ENCODE assay signal across 25 cellular contexts in the genomic region with DNA sequence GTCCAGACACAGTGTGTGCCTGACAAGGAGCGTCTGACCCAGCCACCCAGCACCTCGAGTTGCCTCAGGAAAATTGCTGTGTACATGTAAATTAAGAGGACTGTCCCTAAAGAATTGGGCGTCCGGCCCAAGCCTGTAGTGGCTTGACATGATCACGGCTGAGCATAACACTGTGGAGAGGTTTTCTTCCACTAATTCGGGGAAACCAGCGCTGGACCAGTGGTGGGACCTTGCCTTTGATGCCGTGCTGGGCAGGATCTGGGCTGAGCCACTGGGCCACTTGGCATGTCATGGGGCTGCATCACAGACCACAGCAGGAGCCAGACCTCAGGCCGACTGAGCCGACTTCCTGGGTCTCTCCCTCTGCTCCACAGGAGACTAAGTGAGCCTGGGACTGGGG.
A peak's percentile ranks its signal among the peaks of the same experiment; 100 is the strongest.
DNase-seq lines count a peak whose midpoint lies in the region; ATAC-seq and TF ChIP-seq lines count a peak whose summit lies in the region.
"Had no signal": no experiment of that assay in that cellular context is flagged by ENCODE, and none has a peak within 500 bp of the region (broad histone marks: within the 10 kb centered on the region; RNA-seq: fewer than 3 reads in every experiment).

No MANE protein-coding gene starts in this region.

- H3K9me3 ChIP-seq in Peyer's patch (no peaks in the 10 kb centered on the region), endodermal cell (ENCODE audit: control insufficient read depth, low read length) (no peaks in the 10 kb centered on the region), esophagus muscularis mucosa (peaks cover 0 to 6% (median 0%) of the 10 kb centered on the region in 4 donors)
- H3K9me3 ChIP-seq: A549; BE2C; BLaER1 treated with 17β-estradiol and CSF1 and Interleukin-3, amounts not matched to agents 10 nM and 100 nM; HAP-1 had no signal

- H3K4me3 ChIP-seq in Peyer's patch (no peak overlapping the region), endodermal cell (ENCODE audit: low read length) (no peak overlapping the region), esophagus muscularis mucosa (no peak overlapping the region)
- H3K4me3 ChIP-seq: A549; BLaER1 treated with 17β-estradiol and CSF1 and Interleukin-3, amounts not matched to agents 10 nM and 100 nM; GM12878; GM23338; HAP-1 had no signal

- H3K4me3 Mint-ChIP-seq in endodermal cell (no peak overlapping the region), type B pancreatic cell (no peak overlapping the region)
- H3K4me3 Mint-ChIP-seq in activated CD4-positive, alpha-beta memory T cell treated with anti-CD3 and anti-CD28 coated beads for 36 hours = no peak overlapping the region
- H3K4me3 Mint-ChIP-seq: CD14-positive monocyte; CD4-positive, alpha-beta T cell; CD8-positive, alpha-beta memory T cell; GM23338; HFFc6 had no signal

- peak; percentile 41 for DNase-seq in activated effector memory CD4-positive, alpha-beta T cell treated with anti-CD3 and anti-CD28 coated beads, Interleukin-2, amount 50 U/mL, for 16 hours
- no peak for DNase-seq in activated effector memory CD4-positive, alpha-beta T cell treated with Interleukin-2 at 50 U/mL for 16 hours
- peak in 2 of 3 donors; percentile 13 to 35 for DNase-seq in Peyer's patch
- peak; percentile 24 for DNase-seq in endodermal cell
- peak; percentile 45 for DNase-seq in type B pancreatic cell (ENCODE audit: extremely low spot score, unreplicated experiment)
- DNase-seq in esophagus muscularis mucosa (ENCODE audit: extremely low spot score) = no peak
- DNase-seq in activated CD4-positive, alpha-beta memory T cell treated with anti-CD3 and anti-CD28 coated beads for 36 hours = no peak
- DNase-seq: 8988T; ACHN; AML-193; BE2C; CD4-positive, alpha-beta T cell; CD8-positive, alpha-beta memory T cell; DMS 273 treated with DMSO at 0.1 percent for 48 hours; DMS79; EL; GDM1; HFFc6 had no signal

- H3K4me1 Mint-ChIP-seq in endodermal cell = no peaks in the 10 kb centered on the region
- peaks cover 7% of the 10 kb centered on the region for H3K4me1 Mint-ChIP-seq in type B pancreatic cell (ENCODE audit: unreplicated experiment)
- no peaks in the 10 kb centered on the region for H3K4me1 Mint-ChIP-seq in activated CD4-positive, alpha-beta memory T cell treated with anti-CD3 and anti-CD28 coated beads for 36 hours (ENCODE audit: low read depth)
- H3K4me1 Mint-ChIP-seq: CD14-positive monocyte; CD8-positive, alpha-beta memory T cell; GM23338 had no signal

- TF ChIP-seq POLR2A in Peyer's patch (IDR thresholded peaks at IDR 0.05) (no peak), esophagus muscularis mucosa (IDR thresholded peaks at IDR 0.05; ENCODE audit: low read depth) (no peak)

- 77 to 84% methylated on average over 9 to 10 of the region's 10 CpGs for WGBS in endodermal cell (ENCODE audit: insufficient coverage in 1 of 2, insufficient read length in 1 of 2), 2 experiments
- WGBS in esophagus muscularis mucosa = 93% methylated on average over 2 of the region's 10 CpGs

- H3K9me3 Mint-ChIP-seq in endodermal cell = peaks cover 13% of the 10 kb centered on the region
- no peaks in the 10 kb centered on the region for H3K9me3 Mint-ChIP-seq in type B pancreatic cell
- no peaks in the 10 kb centered on the region for H3K9me3 Mint-ChIP-seq in activated CD4-positive, alpha-beta memory T cell treated with anti-CD3 and anti-CD28 coated beads for 36 hours
- H3K9me3 Mint-ChIP-seq: CD4-positive, alpha-beta T cell had no signal

- no peaks in the 10 kb centered on the region for H3K27me3 ChIP-seq in Peyer's patch
- H3K27me3 ChIP-seq in endodermal cell (ENCODE audit: control insufficient read depth, insufficient read depth, low read length, poor library complexity, severe bottlenecking) = no peaks in the 10 kb centered on the region
- H3K27me3 ChIP-seq in esophagus muscularis mucosa = peaks cover 0 to 6% (median 0%) of the 10 kb centered on the region in 4 donors
- H3K27me3 ChIP-seq: BE2C; BLaER1 treated with 17β-estradiol and CSF1 and Interleukin-3, amounts not matched to agents 10 nM and 100 nM had no signal

- H3K36me3 Mint-ChIP-seq in endodermal cell (ENCODE audit: low read depth) = no peaks in the 10 kb centered on the region
- no peaks in the 10 kb centered on the region for H3K36me3 Mint-ChIP-seq in type B pancreatic cell
- no peaks in the 10 kb centered on the region for H3K36me3 Mint-ChIP-seq in activated CD4-positive, alpha-beta memory T cell treated with anti-CD3 and anti-CD28 coated beads for 36 hours
- H3K36me3 Mint-ChIP-seq: CD14-positive monocyte; CD8-positive, alpha-beta memory T cell had no signal

- H3K9ac ChIP-seq in endodermal cell (ENCODE audit: extremely low read depth, low read length, poor library complexity, severe bottlenecking) = no peak overlapping the region
- H3K9ac ChIP-seq: BLaER1 treated with 17β-estradiol and CSF1 and Interleukin-3, amounts not matched to agents 10 nM and 100 nM had no signal

- POLR2A ChIA-PET in activated CD4-positive, alpha-beta memory T cell treated with anti-CD3 and anti-CD28 coated beads for 36 hours (lab: Charles Lee) = no interaction called here

- no peak for TF ChIP-seq CTCF in Peyer's patch (IDR thresholded peaks at IDR 0.05)
- no peak for TF ChIP-seq CTCF in endodermal cell (conservative IDR thresholded peaks at IDR 0.05)
- TF ChIP-seq CTCF in type B pancreatic cell (conservative IDR thresholded peaks at IDR 0.05) = no peak
- TF ChIP-seq CTCF in esophagus muscularis mucosa (IDR thresholded peaks at IDR 0.05) = no peak

- H3K36me3 ChIP-seq in Peyer's patch (no peaks in the 10 kb centered on the region), endodermal cell (ENCODE audit: control insufficient read depth, insufficient read depth, low read length) (no peaks in the 10 kb centered on the region), esophagus muscularis mucosa (no peaks in the 10 kb centered on the region)
- H3K36me3 ChIP-seq: BE2C; BLaER1 treated with 17β-estradiol and CSF1 and Interleukin-3, amounts not matched to agents 10 nM and 100 nM; HAP-1 had no signal

- no peaks in the 10 kb centered on the region for H3K4me1 ChIP-seq in Peyer's patch
- H3K4me1 ChIP-seq in endodermal cell (ENCODE audit: control insufficient read depth, insufficient read depth, low read length) = no peaks in the 10 kb centered on the region
- H3K4me1 ChIP-seq in esophagus muscularis mucosa = no peaks in the 10 kb centered on the region
- H3K4me1 ChIP-seq: A549; BE2C; BLaER1 treated with 17β-estradiol and CSF1 and Interleukin-3, amounts not matched to agents 10 nM and 100 nM; HAP-1 had no signal

- H3K27ac ChIP-seq in Peyer's patch (no peak overlapping the region), endodermal cell (ENCODE audit: low read depth, low read length) (no peak overlapping the region), esophagus muscularis mucosa (replicated peaks in 1 of 4) (no peak overlapping the region)
- H3K27ac ChIP-seq: A549; BLaER1 treated with 17β-estradiol and CSF1 and Interleukin-3, amounts not matched to agents 10 nM and 100 nM had no signal

- no peak for TF ChIP-seq EP300 in esophagus muscularis mucosa (IDR thresholded peaks at IDR 0.05)

- ATAC-seq in GM21515 (IDR thresholded peaks at IDR 0.05; ENCODE audit: unreplicated experiment) = no peak
- ATAC-seq: A549, GM12878, GM23338 had no signal

- peaks cover 6% of the 10 kb centered on the region for H3K27me3 Mint-ChIP-seq in endodermal cell (ENCODE audit: insufficient read depth)
- H3K27me3 Mint-ChIP-seq in type B pancreatic cell = peaks cover 20% of the 10 kb centered on the region
- peaks cover 4% of the 10 kb centered on the region for H3K27me3 Mint-ChIP-seq in activated CD4-positive, alpha-beta memory T cell treated with anti-CD3 and anti-CD28 coated beads for 36 hours

- no peak overlapping the region for H3K27ac Mint-ChIP-seq in endodermal cell
- H3K27ac Mint-ChIP-seq in type B pancreatic cell = no peak overlapping the region
- no peak overlapping the region for H3K27ac Mint-ChIP-seq in activated CD4-positive, alpha-beta memory T cell treated with anti-CD3 and anti-CD28 coated beads for 36 hours
- H3K27ac Mint-ChIP-seq: CD14-positive monocyte; CD4-positive, alpha-beta T cell; CD8-positive, alpha-beta memory T cell; GM23338; HFFc6 had no signal

- intact Hi-C loops in esophagus muscularis mucosa (cut with DNase I) = no loop called here
- intact Hi-C loops in activated CD4-positive, alpha-beta memory T cell treated with anti-CD3 and anti-CD28 coated beads for 36 hours (cut with micrococcal nuclease) = no loop called here

- CTCF ChIA-PET in activated CD4-positive, alpha-beta memory T cell treated with anti-CD3 and anti-CD28 coated beads for 36 hours (lab: Charles Lee) = no interaction called here

Comparison
In these comparisons a context has a peak if more than half of its experiments do, and no peak if none do; other contexts are left out.
1. DNase-seq: peak in activated effector memory CD4-positive, alpha-beta T cell treated with anti-CD3 and anti-CD28 coated beads, Interleukin-2, amount 50 U/mL, for 16 hours (single experiment), Peyer's patch (2 of 3), endodermal cell (single experiment) and type B pancreatic cell (single experiment); none in activated effector memory CD4-positive, alpha-beta T cell treated with Interleukin-2 at 50 U/mL for 16 hours (single experiment), esophagus muscularis mucosa (single experiment) and activated CD4-positive, alpha-beta memory T cell treated with anti-CD3 and anti-CD28 coated beads for 36 hours (single experiment).